In the genomic region with DNA sequence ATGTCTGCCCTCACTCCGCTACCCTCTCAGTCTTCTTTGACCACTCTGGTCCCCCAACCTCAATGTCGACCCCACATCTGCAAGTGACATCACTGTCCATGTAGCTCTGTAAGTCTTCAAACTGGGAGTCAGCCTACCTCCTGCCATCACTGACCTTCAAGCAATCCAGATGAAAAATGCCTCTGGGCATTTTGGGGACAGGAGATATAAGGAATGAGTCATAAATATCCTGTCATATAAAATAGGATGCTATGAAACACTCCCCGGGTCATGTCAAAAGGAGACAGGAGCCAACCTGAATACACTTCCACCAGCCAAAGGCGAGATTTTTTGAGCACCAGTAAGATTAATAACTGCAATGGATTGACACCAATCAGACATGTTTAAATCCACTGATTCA, we compare ENCODE assay signal across 1 cellular context.
TF ChIP-seq lines count a peak whose summit lies in the region.

No MANE protein-coding gene starts in this region.

TF ChIP-seq in IMR-90, 13 proteins besides CTCF, POLR2A, EP300 and RAD21 (continued from another document):
- TF ChIP-seq, protein P1, sequence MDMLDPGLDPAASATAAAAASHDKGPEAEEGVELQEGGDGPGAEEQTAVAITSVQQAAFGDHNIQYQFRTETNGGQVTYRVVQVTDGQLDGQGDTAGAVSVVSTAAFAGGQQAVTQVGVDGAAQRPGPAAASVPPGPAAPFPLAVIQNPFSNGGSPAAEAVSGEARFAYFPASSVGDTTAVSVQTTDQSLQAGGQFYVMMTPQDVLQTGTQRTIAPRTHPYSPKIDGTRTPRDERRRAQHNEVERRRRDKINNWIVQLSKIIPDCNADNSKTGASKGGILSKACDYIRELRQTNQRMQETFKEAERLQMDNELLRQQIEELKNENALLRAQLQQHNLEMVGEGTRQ (IDR thresholded peaks at IDR 0.05; ENCODE audit: low read depth, low read length): no peak
- no peak for TF ChIP-seq RFX5 (IDR thresholded peaks at IDR 0.05; ENCODE audit: low read depth, low read length)
- TF ChIP-seq ELK1 (IDR thresholded peaks at IDR 0.05; ENCODE audit: borderline replicate concordance, low read depth, low read length): no peak
- TF ChIP-seq SMC3 (IDR thresholded peaks at IDR 0.05; ENCODE audit: low read depth, low read length): no peak
- no peak for TF ChIP-seq FOS (IDR thresholded peaks at IDR 0.05; ENCODE audit: low read depth, low read length)
- no peak for TF ChIP-seq MAFK (IDR thresholded peaks at IDR 0.05; ENCODE audit: low read depth, low read length)
- no peak for TF ChIP-seq BHLHE40 (IDR thresholded peaks at IDR 0.05; ENCODE audit: low read depth, low read length)
- TF ChIP-seq CHD1 (IDR thresholded peaks at IDR 0.05; ENCODE audit: low read depth, low read length): no peak
- no peak for TF ChIP-seq CEBPB (IDR thresholded peaks at IDR 0.05; ENCODE audit: low read depth, low read length)
- no peak for TF ChIP-seq MAZ (IDR thresholded peaks at IDR 0.05; ENCODE audit: borderline replicate concordance, low read depth, low read length)
- TF ChIP-seq NFE2L2 (IDR thresholded peaks at IDR 0.05; ENCODE audit: low read depth, low read length): no peak
